In genomic region chr16:89557936-89558490, GRCh38 we compare ENCODE assay signal across 16 cellular contexts. TPM values are rescaled to one million over a fixed set of nuclear protein-coding genes. Genes with fewer than 3 reads are reported as not detected.
DNase-seq lines count a peak whose midpoint lies in the region; ATAC-seq, FAIRE-seq and TF ChIP-seq lines count a peak whose summit lies in the region.
"Had no signal": no experiment of that assay in that cellular context is flagged by ENCODE, and none has a peak within 500 bp of the region (broad histone marks: within the 10 kb centered on the region; RNA-seq: fewer than 3 reads in every experiment).

No MANE protein-coding gene starts in this region.

- H3K27ac ChIP-seq in 22Rv1, result peak overlapping the region; percentile 93; the same call in 1 of the 2 replicates
- no peak overlapping the region for H3K27ac ChIP-seq in CD8-positive, alpha-beta memory T cell (ENCODE audit: low read depth, low read length)
- H3K27ac ChIP-seq in K562 (ENCODE audit: extremely low read depth, low read depth, low read length), result no peak overlapping the region
- H3K27ac ChIP-seq: body of pancreas, vagina had no signal

- peak overlapping the region in 1 of 2 experiments; percentile 56; a peak in 1 of 4 replicates for H3K9ac ChIP-seq in K562 (ENCODE audit: insufficient read depth in 1 of 2, low read depth in 2 of 2, low read length in 2 of 2)

- H3K9me3 Mint-ChIP-seq in CD8-positive, alpha-beta memory T cell, result no peaks in the 10 kb centered on the region
- H3K9me3 Mint-ChIP-seq in nephron, result no peaks in the 10 kb centered on the region
- H3K9me3 Mint-ChIP-seq: activated naive CD8-positive, alpha-beta T cell treated with anti-CD3 and anti-CD28 coated beads, Interleukin-2, amount 10 ng/mL, durations not matched to agents 7 days and 5 days; dendritic cell treated with granulocyte-macrophage colony-stimulating factor and Interleukin-4, amounts not matched to agents 40 ng/mL and 50 ng/mL, for 4 days had no signal

- POLR2A ChIA-PET in CD8-positive, alpha-beta memory T cell (lab: Charles Lee), result interaction anchor here (0.6 to 1.4 kb wide), 2 partner anchors 50 to 67 kb away, joined by 3 to 6 read pairs; partner anchors contain the start of gene SPG7
- POLR2A ChIA-PET in K562 (lab: Yijun Ruan, JAX), result interaction anchor here (1.0 to 1.2 kb wide), 3 partner anchors 17 to 175 kb away, joined by 3 to 4 read pairs (median 3); partner anchors contain the start of gene SPG7

- H3K4me3 Mint-ChIP-seq in CD8-positive, alpha-beta memory T cell, result peak overlapping the region in 4 of 7 donors; percentile 48 to 96 (median 78)
- H3K4me3 Mint-ChIP-seq in nephron, result peak overlapping the region in 2 of 3 experiments; percentile 63 to 89
- H3K4me3 Mint-ChIP-seq: dendritic cell treated with granulocyte-macrophage colony-stimulating factor and Interleukin-4, amounts not matched to agents 40 ng/mL and 50 ng/mL, for 4 days had no signal

- TF ChIP-seq RAD21 in K562 (CRISPR knock-in tag; conservative IDR thresholded peaks at IDR 0.05 in 1 of 2, IDR thresholded peaks at IDR 0.05 in 1 of 2), result no peak

- H3K27ac Mint-ChIP-seq in CD8-positive, alpha-beta memory T cell, result peak overlapping the region in 4 of 8 donors; percentile 21 to 99 (median 80)
- peak overlapping the region in 2 of 3 experiments; percentile 85 to 94 for H3K27ac Mint-ChIP-seq in nephron

- CTCF ChIA-PET in CD8-positive, alpha-beta memory T cell (lab: Charles Lee), result interaction anchor here (0.6 to 1.6 kb wide), 5 partner anchors 9 to 243 kb away, joined by 3 to 4 read pairs (median 3); no protein-coding TSS in a partner anchor
- CTCF ChIA-PET in K562 (lab: Yijun Ruan, JAX; ENCODE audit: low intra/inter-chr PET ratio), result no interaction called here

- TF ChIP-seq CTCF in 22Rv1 (IDR thresholded peaks at IDR 0.05) (no peak), K562 (IDR thresholded peaks at IDR 0.05 in 2 of 3, conservative IDR thresholded peaks at IDR 0.05 in 1 of 3; ENCODE audit: insufficient read depth in 2 of 3, low read depth in 1 of 3, low read length in 3 of 3) (no peak), nephron (IDR thresholded peaks at IDR 0.05; ENCODE audit: unreplicated experiment in 3 of 3) (no peak)

- H3K79me2 ChIP-seq in K562 (ENCODE audit: control insufficient read depth, insufficient read depth, low read length), result peaks cover 34% of the 10 kb centered on the region

- DNase-seq in CD8-positive, alpha-beta memory T cell, result no peak
- DNase-seq in K562 (ENCODE audit: extremely low read depth in 1 of 4, low spot score in 3 of 4) (no peak), NCI-H2227 (lab: John Stamatoyannopoulos, UW; ENCODE audit: unreplicated experiment) (no peak), NCI-H345 treated with DMSO at 0.1 percent for 48 hours (lab: John Stamatoyannopoulos, UW; ENCODE audit: unreplicated experiment) (no peak)
- DNase-seq: NCI-H2171 had no signal

- H3K4me1 Mint-ChIP-seq in CD8-positive, alpha-beta memory T cell, result peaks cover 30 to 48% (median 32%) of the 10 kb centered on the region in 3 donors
- H3K4me1 Mint-ChIP-seq in nephron, result peaks cover 21% of the 10 kb centered on the region

- no peak for TF ChIP-seq POLR2A in K562 (conservative IDR thresholded peaks at IDR 0.05)

- in situ Hi-C loops in K562 (cut with MboI), result no loop called here

- H3K36me3 ChIP-seq in CD8-positive, alpha-beta memory T cell (ENCODE audit: insufficient read depth, low read length), result peaks cover 19% of the 10 kb centered on the region
- peaks cover 64% of the 10 kb centered on the region for H3K36me3 ChIP-seq in K562 (ENCODE audit: control insufficient read depth, insufficient read depth, low read length)

- H4K20me1 ChIP-seq in K562 (replicated peaks; ENCODE audit: control insufficient read depth, insufficient read depth, low read length), result peaks cover 20% of the 10 kb centered on the region

- no peaks in the 10 kb centered on the region for H3K9me3 ChIP-seq in CD8-positive, alpha-beta memory T cell (ENCODE audit: low read length)
- H3K9me3 ChIP-seq in K562 (replicated peaks; ENCODE audit: control insufficient read depth, insufficient read depth, low read depth, low read length), result 0 out of 2 replicates have a peak, but pooled peaks cover 2% of the 10 kb centered on the region
- H3K9me3 ChIP-seq: body of pancreas, gastroesophageal sphincter, vagina had no signal

- no peak for ATAC-seq in K562
- no peak for ATAC-seq in GM21360 (IDR thresholded peaks at IDR 0.05; ENCODE audit: unreplicated experiment)
- no peak for ATAC-seq in GM19324 (IDR thresholded peaks at IDR 0.05; ENCODE audit: low FRiP score, unreplicated experiment)
- ATAC-seq: gastroesophageal sphincter had no signal

- no peaks in the 10 kb centered on the region for H3K9me1 ChIP-seq in K562 (ENCODE audit: control insufficient read depth, insufficient read depth, low read length)

- intact Hi-C loops in K562 (cut with micrococcal nuclease), result loop anchor here (2.0 kb wide), 1 partner anchor 225 kb away; no protein-coding TSS in a partner anchor

- H3K27me3 ChIP-seq in CD8-positive, alpha-beta memory T cell (ENCODE audit: insufficient read depth, low read length, poor library complexity, severe bottlenecking), result no peaks in the 10 kb centered on the region
- H3K27me3 ChIP-seq in K562 (ENCODE audit: control insufficient read depth in 2 of 2, insufficient read depth in 2 of 2, low read length in 2 of 2), result no peaks in the 10 kb centered on the region
- H3K27me3 ChIP-seq: body of pancreas, gastroesophageal sphincter, vagina had no signal

- BruUV-seq in K562 (replicated peaks; lab: Mats Ljungman, UMichigan), result no TSS peak

- H3K27me3 Mint-ChIP-seq in CD8-positive, alpha-beta memory T cell, result no peaks in the 10 kb centered on the region
- no peaks in the 10 kb centered on the region for H3K27me3 Mint-ChIP-seq in nephron (ENCODE audit: low read depth)
- H3K27me3 Mint-ChIP-seq: activated naive CD8-positive, alpha-beta T cell treated with anti-CD3 and anti-CD28 coated beads, Interleukin-2, amount 10 ng/mL, durations not matched to agents 7 days and 5 days; dendritic cell treated with granulocyte-macrophage colony-stimulating factor and Interleukin-4, amounts not matched to agents 40 ng/mL and 50 ng/mL, for 4 days had no signal

- no peak overlapping the region for H3K4me2 ChIP-seq in K562 (ENCODE audit: insufficient read depth, low read length)

- peaks cover 21% of the 10 kb centered on the region for H3K4me1 ChIP-seq in CD8-positive, alpha-beta memory T cell (ENCODE audit: insufficient read depth, low read length)
- peaks cover 14 to 37% of the 10 kb centered on the region in 2 experiments; a peak in 4 of 5 replicates for H3K4me1 ChIP-seq in K562 (replicated peaks in 1 of 2; ENCODE audit: control insufficient read depth in 2 of 2, insufficient read depth in 2 of 2, low read length in 2 of 2)

- no peak overlapping the region for H3K4me3 ChIP-seq in CD8-positive, alpha-beta memory T cell (ENCODE audit: low read length)
- H3K4me3 ChIP-seq in K562, result no peak overlapping the region
- H3K4me3 ChIP-seq: body of pancreas, gastroesophageal sphincter, vagina had no signal

- no peak for FAIRE-seq in K562 (lab: Jason Lieb, UNC)

- no peak for TF ChIP-seq EP300 in K562 (IDR thresholded peaks at IDR 0.05; ENCODE audit: low read length)

- 91% methylated on average over 17 of the region's 17 CpGs for WGBS in K562 (ENCODE audit: insufficient coverage, low coverage, missing lambda C conversion rate)

- no peak overlapping the region for H2AFZ ChIP-seq in K562 (ENCODE audit: low read depth, low read length)

- peaks cover 10 to 63% (median 12%) of the 10 kb centered on the region in 3 donors for H3K36me3 Mint-ChIP-seq in CD8-positive, alpha-beta memory T cell
- H3K36me3 Mint-ChIP-seq in nephron (ENCODE audit: low read depth), result peaks cover 43% of the 10 kb centered on the region

RNA-seq across cellular contexts. Expression of gene RPL13, which starts 2.5 kb away (rescaled TPM):
- total RNA-seq in CD8-positive, alpha-beta memory T cell, result 1,000 to 10,000 TPM; 2,710 to 2,878 TPM
- polyA plus RNA-seq in CD8-positive, alpha-beta memory T cell, result 5,211 TPM
- total RNA-seq in K562 (2011; cell fraction: chromatin; rRNA removed; ENCODE audit: low replicate concordance), result 190 and 375 TPM in 2 replicates
- 1,145 and 1,282 TPM in 2 replicates for total RNA-seq in K562 (2011; cell fraction: nucleolus; rRNA removed)
- total RNA-seq in K562 (2011; cell fraction: nucleoplasm; rRNA removed), result 741 and 1,472 TPM in 2 replicates
- total RNA-seq in K562 (2014; rRNA removed), result 6,042 and 8,261 TPM in 2 replicates
- 916 and 1,208 TPM in 2 replicates for total RNA-seq in K562 (2014; rRNA removed; fragmentation: Illumina TruSeq; extraction: Trizol)
- total RNA-seq in K562 (2015; rRNA removed; fragmentation: Illumina TruSeq; extraction: Trizol), result 2,074 and 2,169 TPM in 2 replicates
- 2,859 and 3,283 TPM in 2 replicates for total RNA-seq in K562 (2021)
- polyA plus RNA-seq in K562 (2011; rRNA removed), result 1,633 and 2,887 TPM in 2 replicates
- polyA plus RNA-seq in K562 (2011; cell fraction: cytosol; rRNA removed), result 3,426 and 8,334 TPM in 2 replicates
- 2,104 and 2,686 TPM in 2 replicates for polyA plus RNA-seq in K562 (2011; cell fraction: nucleus; rRNA removed)
- 2,765 and 5,488 TPM in 2 replicates for polyA plus RNA-seq in K562 (2012)
- 1,258 and 1,518 TPM in 2 replicates for polyA plus RNA-seq in K562 (2014; fragmentation: Illumina TruSeq; extraction: Trizol)
- polyA plus RNA-seq in K562 (2014; fragmentation: Nextera tagmentation; extraction: Ambion mirVana), result 100 to 1,000 TPM; 227 to 348 TPM
- 4,293 and 4,381 TPM in 2 replicates for polyA plus RNA-seq in K562 (2014; rRNA removed)
- 413 and 474 TPM in 2 replicates for polyA minus RNA-seq in K562 (2011; rRNA and poly(A)+ RNA removed)
- polyA minus RNA-seq in K562 (2011; cell fraction: cytosol; rRNA and poly(A)+ RNA removed), result 1,370 and 2,343 TPM in 2 replicates
- polyA minus RNA-seq in K562 (2011; cell fraction: nucleus; rRNA and poly(A)+ RNA removed), result 505 and 641 TPM in 2 replicates

RNA-seq across cellular contexts. Expression of gene CPNE7, which starts 17.5 kb away (rescaled TPM):
- total RNA-seq in CD8-positive, alpha-beta memory T cell, result 1 to 10 TPM; 3.2 to 6.1 TPM
- polyA plus RNA-seq in CD8-positive, alpha-beta memory T cell, result 12.9 TPM
- 170 and 336 TPM in 2 replicates for total RNA-seq in K562 (2011; cell fraction: chromatin; rRNA removed; ENCODE audit: low replicate concordance)
- 170 and 181 TPM in 2 replicates for total RNA-seq in K562 (2011; cell fraction: nucleolus; rRNA removed)
- total RNA-seq in K562 (2011; cell fraction: nucleoplasm; rRNA removed), result 123 and 131 TPM in 2 replicates
- total RNA-seq in K562 (2014; rRNA removed), result 46.8 and 63.6 TPM in 2 replicates
- total RNA-seq in K562 (2014; rRNA removed; fragmentation: Illumina TruSeq; extraction: Trizol), result 16.2 and 18.8 TPM in 2 replicates
- 16.9 and 18.5 TPM in 2 replicates for total RNA-seq in K562 (2015; rRNA removed; fragmentation: Illumina TruSeq; extraction: Trizol)
- 58.8 and 73.4 TPM in 2 replicates for total RNA-seq in K562 (2021)
- polyA plus RNA-seq in K562 (2011; rRNA removed), result 32.7 and 33.6 TPM in 2 replicates
- 19.6 and 36.0 TPM in 2 replicates for polyA plus RNA-seq in K562 (2011; cell fraction: cytosol; rRNA removed)
- polyA plus RNA-seq in K562 (2011; cell fraction: nucleus; rRNA removed), result 330 and 699 TPM in 2 replicates
- polyA plus RNA-seq in K562 (2012), result 44.5 and 48.7 TPM in 2 replicates
- 31.5 and 39.1 TPM in 2 replicates for polyA plus RNA-seq in K562 (2014; fragmentation: Illumina TruSeq; extraction: Trizol)
- polyA plus RNA-seq in K562 (2014; fragmentation: Nextera tagmentation; extraction: Ambion mirVana), result 1 to 10 TPM in 1 of 2 experiments, under 1 TPM in 1; 0.30 to 1.9 TPM
- polyA plus RNA-seq in K562 (2014; rRNA removed), result 67.3 and 78.1 TPM in 2 replicates
- 9.2 TPM in 2 replicates for polyA minus RNA-seq in K562 (2011; rRNA and poly(A)+ RNA removed)
- polyA minus RNA-seq in K562 (2011; cell fraction: cytosol; rRNA and poly(A)+ RNA removed), result 10.7 and 11.9 TPM in 2 replicates
- 34.3 and 47.3 TPM in 2 replicates for polyA minus RNA-seq in K562 (2011; cell fraction: nucleus; rRNA and poly(A)+ RNA removed)
- total RNA-seq: subcutaneous adipose tissue had no signal

RNA-seq across cellular contexts. Expression of gene SPG7, which starts 49.8 kb away (rescaled TPM):
- total RNA-seq in CD8-positive, alpha-beta memory T cell, result 10 to 100 TPM; 77.4 to 79.5 TPM
- polyA plus RNA-seq in CD8-positive, alpha-beta memory T cell, result 48.2 TPM
- 538 and 821 TPM in 2 replicates for total RNA-seq in K562 (2011; cell fraction: chromatin; rRNA removed; ENCODE audit: low replicate concordance)
- total RNA-seq in K562 (2011; cell fraction: nucleolus; rRNA removed), result 360 and 372 TPM in 2 replicates
- total RNA-seq in K562 (2011; cell fraction: nucleoplasm; rRNA removed), result 370 and 431 TPM in 2 replicates
- total RNA-seq in K562 (2014; rRNA removed) (67.4 and 136 TPM in 2 replicates), K562 (2014; rRNA removed; fragmentation: Illumina TruSeq; extraction: Trizol) (37.3 and 41.2 TPM in 2 replicates), K562 (2015; rRNA removed; fragmentation: Illumina TruSeq; extraction: Trizol) (51.9 and 55.5 TPM in 2 replicates), K562 (2021) (74.8 and 75.4 TPM in 2 replicates)
- polyA plus RNA-seq in K562 (2011; rRNA removed) (44.2 and 53.2 TPM in 2 replicates), K562 (2014; fragmentation: Illumina TruSeq; extraction: Trizol) (49.2 and 49.4 TPM in 2 replicates), K562 (2014; fragmentation: Nextera tagmentation; extraction: Ambion mirVana) (1 to 10 TPM; 5.8 to 7.0 TPM), K562 (2014; rRNA removed) (62.6 and 89.1 TPM in 2 replicates)
- 33.7 and 35.7 TPM in 2 replicates for polyA plus RNA-seq in K562 (2011; cell fraction: cytosol; rRNA removed)
- polyA plus RNA-seq in K562 (2011; cell fraction: nucleus; rRNA removed), result 243 and 279 TPM in 2 replicates
- 41.5 and 49.6 TPM in 2 replicates for polyA plus RNA-seq in K562 (2012)
- polyA minus RNA-seq in K562 (2011; rRNA and poly(A)+ RNA removed), result 44.3 and 53.3 TPM in 2 replicates
- 30.5 and 50.1 TPM in 2 replicates for polyA minus RNA-seq in K562 (2011; cell fraction: cytosol; rRNA and poly(A)+ RNA removed)
- 79.4 and 87.9 TPM in 2 replicates for polyA minus RNA-seq in K562 (2011; cell fraction: nucleus; rRNA and poly(A)+ RNA removed)

RNA-seq across cellular contexts. Expression of gene DPEP1, which starts 55.4 kb away (rescaled TPM):
- total RNA-seq in CD8-positive, alpha-beta memory T cell, result not detected
- polyA plus RNA-seq in CD8-positive, alpha-beta memory T cell, result not detected
- 0.23 TPM in 1 of 2 replicates, not detected in the other for total RNA-seq in K562 (2011; cell fraction: chromatin; rRNA removed; ENCODE audit: low replicate concordance)
- 0.67 and 1.3 TPM in 2 replicates for total RNA-seq in K562 (2011; cell fraction: nucleolus; rRNA removed)
- total RNA-seq in K562 (2011; cell fraction: nucleoplasm; rRNA removed), result 0.46 TPM in 1 of 2 replicates, not detected in the other
- total RNA-seq in K562 (2014; rRNA removed) (0.14 TPM in 1 of 2 replicates, not detected in the other), K562 (2014; rRNA removed; fragmentation: Illumina TruSeq; extraction: Trizol) (not detected in 2 replicates), K562 (2015; rRNA removed; fragmentation: Illumina TruSeq; extraction: Trizol) (not detected in 2 replicates), K562 (2021) (0.20 and 0.22 TPM in 2 replicates)
- polyA plus RNA-seq in K562 (2011; rRNA removed) (0.31 and 0.34 TPM in 2 replicates), K562 (2014; fragmentation: Illumina TruSeq; extraction: Trizol) (0.08 TPM in 1 of 2 replicates, not detected in the other), K562 (2014; fragmentation: Nextera tagmentation; extraction: Ambion mirVana) (not detected), K562 (2014; rRNA removed) (0.18 TPM in 1 of 2 replicates, not detected in the other)
- polyA plus RNA-seq in K562 (2011; cell fraction: cytosol; rRNA removed), result 0.22 and 1.2 TPM in 2 replicates
- 1.1 TPM in 2 replicates for polyA plus RNA-seq in K562 (2011; cell fraction: nucleus; rRNA removed)
- 0.17 and 0.21 TPM in 2 replicates for polyA plus RNA-seq in K562 (2012)
- not detected in 2 replicates for polyA minus RNA-seq in K562 (2011; rRNA and poly(A)+ RNA removed)
- not detected in 2 replicates for polyA minus RNA-seq in K562 (2011; cell fraction: cytosol; rRNA and poly(A)+ RNA removed)
- not detected in 2 replicates for polyA minus RNA-seq in K562 (2011; cell fraction: nucleus; rRNA and poly(A)+ RNA removed)
- total RNA-seq: activated CD8-positive, alpha-beta memory T cell treated with anti-CD3 and anti-CD28 coated beads for 36 hours; activated naive CD8-positive, alpha-beta T cell treated with anti-CD3 and anti-CD28 coated beads, Interleukin-2, amount 10 ng/mL, durations not matched to agents 7 days and 5 days; vagina had no signal
